13 cellular contexts compared by ENCODE assay signal in the genomic region with DNA sequence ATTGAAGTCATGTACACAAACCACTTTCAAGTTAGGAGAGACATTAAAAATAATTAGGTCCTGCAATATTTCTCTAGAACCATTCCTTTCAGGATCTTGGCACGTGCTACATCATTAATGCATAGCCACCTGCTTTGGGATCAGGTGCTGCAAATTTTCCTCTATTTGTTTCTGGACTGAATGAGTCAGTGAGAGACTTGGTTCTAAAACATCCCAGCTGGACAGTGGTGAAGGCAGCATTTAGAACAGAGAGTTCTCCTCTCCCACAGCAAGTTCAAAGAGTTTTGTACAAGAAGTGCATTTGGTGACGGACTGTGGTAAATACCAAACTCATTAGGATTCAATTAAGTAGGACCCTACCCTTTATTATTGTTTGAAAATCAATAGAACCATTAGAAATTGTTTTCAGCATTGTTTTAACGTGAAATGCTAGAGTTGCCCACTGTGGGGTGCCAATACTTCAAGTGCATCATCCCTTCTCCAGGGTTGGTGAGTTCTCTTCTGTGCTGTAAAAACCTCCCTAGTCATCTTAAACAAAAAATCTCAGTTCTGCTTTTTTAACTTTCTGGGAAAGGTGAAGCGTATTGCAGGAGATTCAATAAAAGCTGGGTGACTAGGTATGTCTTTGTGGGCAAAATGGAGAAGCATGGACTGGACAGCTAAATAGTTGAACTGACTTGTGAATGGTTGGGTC.
DNase-seq lines count a peak whose midpoint lies in the region; ATAC-seq and TF ChIP-seq lines count a peak whose summit lies in the region.
"Had no signal": no experiment of that assay in that cellular context is flagged by ENCODE, and none has a peak within 500 bp of the region (broad histone marks: within the 10 kb centered on the region; RNA-seq: fewer than 3 reads in every experiment).

No MANE protein-coding gene starts in this region.

- CTCF ChIA-PET in WTC11 (lab: Charles Lee) = no interaction called here

- H3K9me3 ChIP-seq in HAP-1 = no peaks in the 10 kb centered on the region
- H3K9me3 ChIP-seq: thoracic aorta had no signal

- no peaks in the 10 kb centered on the region for H3K27me3 ChIP-seq in HAP-1 (ENCODE audit: low read depth)

- ATAC-seq in WTC11 (no peak; the same call in 1 of the 2 replicates), GM18520 (IDR thresholded peaks at IDR 0.05; ENCODE audit: unreplicated experiment) (no peak), GM21576 (IDR thresholded peaks at IDR 0.05; ENCODE audit: unreplicated experiment) (no peak)

- peak overlapping the region; percentile 57; the same call in 1 of the 2 replicates for H3K27ac Mint-ChIP-seq in WTC11
- H3K27ac Mint-ChIP-seq: CD14-positive monocyte, immature natural killer cell had no signal

- H3K36me3 Mint-ChIP-seq in WTC11 = no peaks in the 10 kb centered on the region
- H3K36me3 Mint-ChIP-seq: CD14-positive monocyte, immature natural killer cell had no signal

- in situ Hi-C loops in HAP-1 (cut with MboI; ENCODE audit: low sequenced_read_pairs) = no loop called here

- no peaks in the 10 kb centered on the region for H3K4me1 ChIP-seq in HAP-1

- no peak overlapping the region for H3K4me3 Mint-ChIP-seq in WTC11
- H3K4me3 Mint-ChIP-seq: CD14-positive monocyte, immature natural killer cell had no signal

- DNase-seq in AG08395 (ENCODE audit: low spot score) (peak; percentile 27), HT-29 (ENCODE audit: low spot score) (peak; percentile 27), WTC11 (ENCODE audit: low spot score) (no peak), glomerular visceral epithelial cell (ENCODE audit: extremely low spot score) (peak; percentile 18), HAP-1 (ENCODE audit: low spot score in 2 of 2) (no peak), NCI-H524 treated with DMSO at 0.1 percent for 48 hours (lab: John Stamatoyannopoulos, UW) (no peak)
- DNase-seq: activated CD4-positive, alpha-beta T cell treated with anti-CD3 and anti-CD28 coated beads for 48 hours; immature natural killer cell; NCI-H1436 had no signal

- no peaks in the 10 kb centered on the region for H3K27me3 Mint-ChIP-seq in WTC11 (ENCODE audit: low read depth)

- TF ChIP-seq CTCF in WTC11 (IDR thresholded peaks at IDR 0.05) = no peak

- H3K9me3 Mint-ChIP-seq in WTC11 = peaks cover 4% of the 10 kb centered on the region; the same call in 1 of the 2 replicates

- peaks cover 34% of the 10 kb centered on the region for H3K4me1 Mint-ChIP-seq in WTC11
- H3K4me1 Mint-ChIP-seq: CD14-positive monocyte, immature natural killer cell had no signal

- no peak overlapping the region for H3K4me3 ChIP-seq in HAP-1
- H3K4me3 ChIP-seq: thoracic aorta had no signal

- no peaks in the 10 kb centered on the region for H3K36me3 ChIP-seq in HAP-1 (replicated peaks)
- H3K36me3 ChIP-seq: thoracic aorta had no signal

- POLR2A ChIA-PET in WTC11 (lab: Charles Lee) = no interaction called here

TF ChIP-seq in WTC11, 78 proteins besides CTCF, POLR2A, EP300 and RAD21:
- TF ChIP-seq, protein P1, sequence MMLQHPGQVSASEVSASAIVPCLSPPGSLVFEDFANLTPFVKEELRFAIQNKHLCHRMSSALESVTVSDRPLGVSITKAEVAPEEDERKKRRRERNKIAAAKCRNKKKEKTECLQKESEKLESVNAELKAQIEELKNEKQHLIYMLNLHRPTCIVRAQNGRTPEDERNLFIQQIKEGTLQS (CRISPR knock-in tag; conservative IDR thresholded peaks at IDR 0.05) = no peak

Comparison
In these comparisons a context has a peak if more than half of its experiments do, and no peak if none do; other contexts are left out.
1. DNase-seq: peak in AG08395 (single experiment), HT-29 (single experiment) and glomerular visceral epithelial cell (single experiment); none in WTC11 (single experiment), HAP-1 (0 of 2) and NCI-H524 treated with DMSO at 0.1 percent for 48 hours (single experiment).